ENCODE assay signal across 25 cellular contexts in the genomic region with DNA sequence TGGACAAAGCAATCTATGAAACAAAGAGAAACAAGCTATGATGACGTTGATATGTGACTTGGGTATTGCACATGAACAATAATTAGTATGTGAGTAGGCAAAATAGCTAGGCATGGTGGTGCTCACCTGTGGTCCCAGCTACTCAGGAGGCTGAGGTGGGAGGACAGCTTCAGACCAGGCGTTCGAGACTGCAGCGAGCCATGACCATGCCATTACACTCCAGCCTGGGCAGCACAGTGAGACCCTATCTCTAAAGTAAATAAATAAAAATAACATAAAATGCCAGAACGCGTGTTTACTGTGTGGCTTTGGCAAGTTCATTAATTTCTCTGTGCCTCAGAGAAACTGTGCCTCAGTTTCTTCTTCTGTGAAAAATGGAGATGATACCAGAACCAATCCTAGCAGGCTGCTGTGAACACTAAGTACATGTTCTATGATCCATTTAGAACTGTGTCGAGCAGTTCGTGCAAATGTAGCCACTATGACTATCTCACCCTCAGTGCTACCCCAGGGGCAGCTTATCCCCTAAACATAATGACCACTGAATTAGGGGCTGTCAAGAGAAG. TPM values are rescaled to one million over a fixed set of nuclear protein-coding genes. Genes with fewer than 3 reads are reported as not detected.
DNase-seq lines count a peak whose midpoint lies in the region; ATAC-seq and TF ChIP-seq lines count a peak whose summit lies in the region.
"Had no signal": no experiment of that assay in that cellular context is flagged by ENCODE, and none has a peak within 500 bp of the region (broad histone marks: within the 10 kb centered on the region; RNA-seq: fewer than 3 reads in every experiment).

No MANE protein-coding gene starts in this region.

- POLR2A ChIA-PET in HEK293 (lab: Yijun Ruan, JAX) (no interaction called here), WTC11 (lab: Charles Lee) (no interaction called here)

- H3K27ac ChIP-seq in HEK293 (ENCODE audit: extremely low read depth, low read depth, low read length): no peak overlapping the region
- peak overlapping the region; percentile 98 for H3K27ac ChIP-seq in mesodermal cell (ENCODE audit: low read depth, low read length, severe bottlenecking)
- peak overlapping the region; percentile 88 to 99 (median 95) for H3K27ac ChIP-seq in thyroid gland
- H3K27ac ChIP-seq in left ventricle myocardium inferior (replicated peaks): no peak overlapping the region
- H3K27ac ChIP-seq: BLaER1 treated with 17β-estradiol and CSF1 and Interleukin-3, amounts not matched to agents 10 nM and 100 nM; brain microvascular endothelial cell; epithelial cell of prostate; Peyer's patch had no signal

- peak overlapping the region; percentile 50 for H3K27ac Mint-ChIP-seq in WTC11
- H3K27ac Mint-ChIP-seq: activated naive CD4-positive, alpha-beta T cell treated with anti-CD3 and anti-CD28 coated beads for 36 hours had no signal

- no peaks in the 10 kb centered on the region for H3K27me3 Mint-ChIP-seq in WTC11 (ENCODE audit: low read depth)

- H3K27me3 ChIP-seq in thyroid gland: no peaks in the 10 kb centered on the region
- H3K27me3 ChIP-seq in left ventricle myocardium inferior (ENCODE audit: low read depth): no peaks in the 10 kb centered on the region
- H3K27me3 ChIP-seq: BLaER1 treated with 17β-estradiol and CSF1 and Interleukin-3, amounts not matched to agents 10 nM and 100 nM; brain microvascular endothelial cell; Peyer's patch had no signal

- intact Hi-C loops in thyroid gland (cut with DNase I) (no loop called here), left ventricle myocardium inferior (cut with micrococcal nuclease) (no loop called here)

- H3K4me3 Mint-ChIP-seq in WTC11: no peak overlapping the region
- H3K4me3 Mint-ChIP-seq: activated naive CD4-positive, alpha-beta T cell treated with anti-CD3 and anti-CD28 coated beads for 36 hours had no signal

- H3K4me1 ChIP-seq in HEK293 (ENCODE audit: control insufficient read depth, insufficient read depth, low read length) (no peaks in the 10 kb centered on the region), mesodermal cell (ENCODE audit: control insufficient read depth, insufficient read depth, low read length, poor library complexity, severe bottlenecking) (peaks cover 23% of the 10 kb centered on the region), thyroid gland (peaks cover 18 to 41% of the 10 kb centered on the region in 2 donors), left ventricle myocardium inferior (no peaks in the 10 kb centered on the region)
- H3K4me1 ChIP-seq: Peyer's patch had no signal

- H3K4me1 Mint-ChIP-seq in WTC11: peaks cover 35% of the 10 kb centered on the region

- CTCF ChIA-PET in HEK293 (lab: Yijun Ruan, JAX): interaction anchor here (0.9 kb wide), 1 partner anchor 9 kb away, joined by 4 read pairs; the partner anchor contains the start of gene TNS3
- CTCF ChIA-PET in WTC11 (lab: Charles Lee): interaction anchor here (1.2 to 2.3 kb wide), 2 partner anchors 9 to 156 kb away, joined by 3 to 11 read pairs; partner anchors contain the start of gene TNS3

- DNase-seq in WTC11 (ENCODE audit: low spot score) (no peak), thyroid gland (no peak), left ventricle myocardium inferior (no peak), NCI-H345 (lab: John Stamatoyannopoulos, UW) (no peak)
- DNase-seq: activated CD4-positive, alpha-beta T cell treated with anti-CD3 and anti-CD28 coated beads, Interleukin-2, amount 50 U/mL, for 4 hours; activated CD4-positive, CD25-positive, alpha-beta regulatory T cell; activated naive CD4-positive, alpha-beta T cell treated with anti-CD3 and anti-CD28 coated beads for 36 hours; brain microvascular endothelial cell; DMS79; effector CD4-positive, alpha-beta T cell; GDM1; NCI-H1048; NCI-H187; NCI-H2171; NCI-H524; NK-92 treated with Interleukin-12 subunit alpha and Interleukin-12 subunit beta, amount 100 ng/mL, for 24 hours; Peyer's patch; small intestine; stimulated activated CD4-positive, alpha-beta T cell treated with anti-CD3 and anti-CD28 coated beads, Interleukin-1b, Interleukin-23, amount 100 ng/mL, for 48 hours had no signal

- no peak overlapping the region for H3K4me3 ChIP-seq in HEK293 (ENCODE audit: low read depth, low read length)
- no peak overlapping the region for H3K4me3 ChIP-seq in mesodermal cell (ENCODE audit: extremely low read depth, insufficient read depth, low read length, poor library complexity, severe bottlenecking)
- no peak overlapping the region for H3K4me3 ChIP-seq in thyroid gland (replicated peaks in 1 of 3)
- no peak overlapping the region for H3K4me3 ChIP-seq in left ventricle myocardium inferior
- H3K4me3 ChIP-seq: BLaER1 treated with 17β-estradiol and CSF1 and Interleukin-3, amounts not matched to agents 10 nM and 100 nM; Peyer's patch had no signal

- TF ChIP-seq POLR2A in thyroid gland (IDR thresholded peaks at IDR 0.05): peak in 1 of 2 donors; percentile 8

- ATAC-seq in WTC11: no peak
- no peak for ATAC-seq in HG02885 (IDR thresholded peaks at IDR 0.05; ENCODE audit: poor library complexity, unreplicated experiment)
- ATAC-seq in HG02763 (IDR thresholded peaks at IDR 0.05; ENCODE audit: unreplicated experiment): no peak

- no peak for TF ChIP-seq CTCF in HEK293 (tag by site-specific recombination; IDR thresholded peaks at IDR 0.05)
- no peak for TF ChIP-seq CTCF in WTC11 (IDR thresholded peaks at IDR 0.05)
- no peak for TF ChIP-seq CTCF in thyroid gland (IDR thresholded peaks at IDR 0.05)
- no peak for TF ChIP-seq CTCF in left ventricle myocardium inferior (IDR thresholded peaks at IDR 0.05; ENCODE audit: borderline replicate concordance)

- H3K36me3 ChIP-seq in HEK293 (ENCODE audit: control insufficient read depth in 2 of 2, insufficient read depth in 1 of 2, low read length in 2 of 2) (no peaks in the 10 kb centered on the region), mesodermal cell (ENCODE audit: control insufficient read depth, insufficient read depth, low read length) (no peaks in the 10 kb centered on the region), thyroid gland (no peaks in the 10 kb centered on the region), left ventricle myocardium inferior (no peaks in the 10 kb centered on the region)
- H3K36me3 ChIP-seq: BLaER1 treated with 17β-estradiol and CSF1 and Interleukin-3, amounts not matched to agents 10 nM and 100 nM; brain microvascular endothelial cell; Peyer's patch had no signal

- 98 to 99% methylated on average over 8 of the region's 8 CpGs for WGBS in mesodermal cell (ENCODE audit: insufficient coverage in 2 of 2), 2 experiments
- 76 to 78% methylated on average over 8 of the region's 8 CpGs for WGBS in thyroid gland, 2 donors

- no peaks in the 10 kb centered on the region for H3K9me3 ChIP-seq in HEK293 (ENCODE audit: control insufficient read depth, insufficient read depth, low read depth, low read length)
- no peaks in the 10 kb centered on the region for H3K9me3 ChIP-seq in mesodermal cell (ENCODE audit: control insufficient read depth, low read length)
- H3K9me3 ChIP-seq in thyroid gland: no peaks in the 10 kb centered on the region
- peaks cover 6% of the 10 kb centered on the region for H3K9me3 ChIP-seq in left ventricle myocardium inferior (replicated peaks)
- H3K9me3 ChIP-seq: Peyer's patch had no signal

- peaks cover 4% of the 10 kb centered on the region for H3K9me3 Mint-ChIP-seq in WTC11

- peaks cover 3% of the 10 kb centered on the region for H3K36me3 Mint-ChIP-seq in WTC11

TF ChIP-seq in HEK293, 187 proteins besides CTCF, POLR2A, EP300 and RAD21:
- TF ChIP-seq ZNF121 (tag by site-specific recombination; IDR thresholded peaks at IDR 0.05) (0 out of 2 replicates have a peak, but pooled peaks have one; percentile 23), ZNF292 (tag by site-specific recombination; IDR thresholded peaks at IDR 0.05; ENCODE audit: borderline replicate concordance, low read depth) (no peak)
TF ChIP-seq in HEK293: peak in this region for 1.

TF ChIP-seq in WTC11, 78 proteins besides CTCF, POLR2A, EP300 and RAD21:
- TF ChIP-seq SMAD3 (CRISPR knock-in tag; IDR thresholded peaks at IDR 0.05; ENCODE audit: borderline replicate concordance) (no peak), ZNF121 (CRISPR knock-in tag; IDR thresholded peaks at IDR 0.05) (peak; percentile 96)
TF ChIP-seq in WTC11: peak in this region for 1.

RNA-seq across cellular contexts. Expression of gene TNS3, which starts 9.3 kb away (rescaled TPM):
- 28.3 to 37.7 TPM (median 29.6 TPM) in 3 replicates for total RNA-seq in WTC11 (2021)
- polyA plus RNA-seq in mesodermal cell (2013, experiment 1 of 2): 37.7 TPM
- polyA plus RNA-seq in mesodermal cell (2013, experiment 2 of 2): 37.1 TPM
- total RNA-seq in thyroid gland: 10 to 100 TPM; 65.8 to 93.0 (median 80.7) TPM
- total RNA-seq in left ventricle myocardium inferior: 40.6 TPM

Comparison
In these comparisons a context has a peak if more than half of its experiments do, and no peak if none do; other contexts are left out.
1. H3K27ac ChIP-seq: peak in mesodermal cell (single experiment) and thyroid gland (3 of 3); none in HEK293 (single experiment) and left ventricle myocardium inferior (single experiment).
2. Of the 8 proteins assayed by ChIP-seq in both HEK293 and WTC11: peak only in HEK293: none; only in WTC11: none; in both: ZNF121; in neither: 7.